ENCODE assay signal across 8 cellular contexts in genomic region chr2:108448678-108449409, GRCh38. TPM values are rescaled to one million over a fixed set of nuclear protein-coding genes. Genes with fewer than 3 reads are reported as not detected.
DNase-seq lines count a peak whose midpoint lies in the region; ATAC-seq and TF ChIP-seq lines count a peak whose summit lies in the region.

TSS of gene GCC2 (plus strand) at chr2:108449206. CDS start at chr2:108449275, 69 bp downstream.

- peak within 1 kb of the TSS; percentile 94 for H3K27ac Mint-ChIP-seq in activated naive CD4-positive, alpha-beta T cell treated with anti-CD3 and anti-CD28 coated beads, Interleukin-2, amount 50 U/mL, for 72 hours
- H3K27ac Mint-ChIP-seq in osteocyte (ENCODE audit: unreplicated experiment), result peak within 1 kb of the TSS; percentile 99

- peaks cover 0 to 13% of the 10 kb centered on the region in 2 donors for H3K4me1 ChIP-seq in thoracic aorta (ENCODE audit: control insufficient read depth in 1 of 2, low read depth in 2 of 2)

- DNase-seq in GM12864 (ENCODE audit: low read depth) (peak; percentile 86), NCI-H1105 treated with DMSO at 0.1 percent for 48 hours (lab: John Stamatoyannopoulos, UW) (peak; percentile 93), SKM-1 treated with dmso at 0.1 percent for 144 hours (lab: John Stamatoyannopoulos, UW; ENCODE audit: unreplicated experiment) (peak; percentile 93), head of caudate nucleus (peak; percentile 92 to 98 (median 96)), osteocyte (ENCODE audit: extremely low spot score, unreplicated experiment) (peak; percentile 97), thoracic aorta (ENCODE audit: low spot score) (peak; percentile 84)
- DNase-seq in activated naive CD4-positive, alpha-beta T cell treated with anti-CD3 and anti-CD28 coated beads, Interleukin-2, amount 50 U/mL, for 72 hours (ENCODE audit: low spot score in 2 of 2), result peak; percentile 92 to 93

- TF ChIP-seq CTCF in GM12864 (IDR thresholded peaks at IDR 0.05; ENCODE audit: low read depth, low read length, missing control alignments) (no peak), osteocyte (IDR thresholded peaks at IDR 0.05) (no peak), thoracic aorta (IDR thresholded peaks at IDR 0.05) (no peak)

- H3K4me3 Mint-ChIP-seq in osteocyte (ENCODE audit: unreplicated experiment), result peak within 1 kb of the TSS; percentile 91

- H3K27me3 ChIP-seq in thoracic aorta (replicated peaks; ENCODE audit: insufficient read depth), result no peaks in the 10 kb centered on the region

- ATAC-seq in HG02678 (IDR thresholded peaks at IDR 0.05; ENCODE audit: unreplicated experiment) (peak; percentile 99), thoracic aorta (ENCODE audit: insufficient number of reproducible peaks, low FRiP score, low read depth) (peak; percentile 99)
- peak; percentile 99 for ATAC-seq in activated naive CD4-positive, alpha-beta T cell treated with anti-CD3 and anti-CD28 coated beads, Interleukin-2, amount 50 U/mL, for 72 hours

- H3K4me1 Mint-ChIP-seq in osteocyte (ENCODE audit: unreplicated experiment), result peaks cover 17% of the 10 kb centered on the region

- intact Hi-C loops in head of caudate nucleus (cut with DNase I), result loop anchor here (10.0 kb wide), 1 partner anchor 136 kb away; no protein-coding TSS in a partner anchor

- peak within 1 kb of the TSS; percentile 84 for H3K4me3 ChIP-seq in GM12864 (ENCODE audit: low read depth, low read length)
- H3K4me3 ChIP-seq in thoracic aorta, result peak within 1 kb of the TSS; percentile 76

- H3K9me3 ChIP-seq in thoracic aorta, result no peaks in the 10 kb centered on the region

- H3K9me3 Mint-ChIP-seq in activated naive CD4-positive, alpha-beta T cell treated with anti-CD3 and anti-CD28 coated beads, Interleukin-2, amount 50 U/mL, for 72 hours, result no peaks in the 10 kb centered on the region
- no peaks in the 10 kb centered on the region for H3K9me3 Mint-ChIP-seq in osteocyte (ENCODE audit: unreplicated experiment)

- peak within 1 kb of the TSS; percentile 77 to 82 for H3K27ac ChIP-seq in thoracic aorta

- H3K27me3 Mint-ChIP-seq in osteocyte (ENCODE audit: unreplicated experiment), result no peaks in the 10 kb centered on the region

- H3K36me3 Mint-ChIP-seq in activated naive CD4-positive, alpha-beta T cell treated with anti-CD3 and anti-CD28 coated beads, Interleukin-2, amount 50 U/mL, for 72 hours, result peaks cover 15 to 27% of the 10 kb centered on the region in 2 donors
- peaks cover 17% of the 10 kb centered on the region for H3K36me3 Mint-ChIP-seq in osteocyte (ENCODE audit: unreplicated experiment)

- H3K36me3 ChIP-seq in thoracic aorta, result peaks cover 5% of the 10 kb centered on the region

RNA-seq across cellular contexts. Expression of gene GCC2, which starts in this region (rescaled TPM):
- total RNA-seq in activated naive CD4-positive, alpha-beta T cell treated with anti-CD3 and anti-CD28 coated beads, Interleukin-2, amount 50 U/mL, for 72 hours, result 10 to 100 TPM; 43.8 to 48.5 TPM
- 33.9 and 34.3 TPM in 2 replicates for total RNA-seq in osteocyte
- 10 to 100 TPM; 40.4 to 46.0 TPM for total RNA-seq in thoracic aorta

Comparison
In these comparisons a context has a peak if more than half of its experiments do, and no peak if none do; other contexts are left out.
1. Peak in every context shown above with its lines: DNase-seq, ATAC-seq, H3K4me3 ChIP-seq and H3K27ac ChIP-seq.